Comparison of ENCODE assay signal across 12 cellular contexts in the genomic region with DNA sequence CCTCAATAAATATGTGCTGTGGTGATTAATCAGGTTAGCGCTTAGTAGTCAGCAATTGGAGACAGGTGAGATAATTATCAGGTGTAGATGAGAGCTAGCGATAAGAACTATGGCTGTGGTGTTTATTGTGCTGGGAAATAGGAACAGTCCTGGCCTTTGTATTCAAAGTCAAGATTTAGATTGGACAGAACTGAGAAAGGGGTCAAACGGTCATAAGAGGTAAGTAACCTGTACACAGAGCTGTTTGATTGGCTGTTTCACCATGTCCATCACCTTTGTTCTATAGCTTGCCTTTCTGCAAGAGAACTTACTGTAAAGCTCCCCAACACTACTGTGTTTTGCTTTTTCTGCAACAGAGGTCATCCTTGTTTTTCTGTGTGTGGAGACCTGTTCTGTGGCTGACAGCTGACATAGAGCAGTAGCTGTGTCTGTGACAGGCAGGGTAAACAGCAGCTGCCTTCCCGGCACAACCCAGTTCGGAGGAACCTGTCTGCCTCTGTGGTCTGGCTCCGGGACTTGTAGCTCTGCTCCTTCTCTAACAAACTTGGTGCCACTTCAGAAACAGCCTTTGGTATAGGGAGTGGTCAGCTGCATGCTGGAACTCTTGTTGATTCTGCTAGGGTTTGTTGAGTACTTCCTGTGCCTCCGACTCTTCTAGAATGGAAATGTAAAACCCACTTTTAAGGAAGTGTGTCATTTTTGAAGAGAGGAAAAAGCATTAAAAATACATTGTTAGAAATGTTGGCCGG. TPM values are rescaled to one million over a fixed set of nuclear protein-coding genes. Genes with fewer than 3 reads are reported as not detected.
DNase-seq lines count a peak whose midpoint lies in the region; ATAC-seq and TF ChIP-seq lines count a peak whose summit lies in the region.
"Had no signal": no experiment of that assay in that cellular context is flagged by ENCODE, and none has a peak within 500 bp of the region (broad histone marks: within the 10 kb centered on the region; RNA-seq: fewer than 3 reads in every experiment).

No MANE protein-coding gene starts in this region.

- H3F3A ChIP-seq in DOHH2 (ENCODE audit: control insufficient read depth, insufficient read depth), result peaks cover 4% of the 10 kb centered on the region; the same call in 1 of the 2 replicates

- DNase-seq in effector memory CD4-positive, alpha-beta T cell, result no peak
- DNase-seq in progenitor cell of endocrine pancreas (ENCODE audit: low spot score, unreplicated experiment) (no peak), osteocyte (ENCODE audit: extremely low spot score, unreplicated experiment) (no peak), lower leg skin (ENCODE audit: low spot score in 2 of 2) (no peak)
- DNase-seq: endodermal cell, NCI-H510A had no signal

- peaks cover 42% of the 10 kb centered on the region for H3K4me1 Mint-ChIP-seq in T-helper 1 cell treated with Interleukin-12 subunit alpha and Interleukin-12 subunit beta and Interleukin-4 antibody, amounts not matched to agents 30 μg/mL and 1 μg/mL, for 36 hours (ENCODE audit: low read depth)
- H3K4me1 Mint-ChIP-seq in progenitor cell of endocrine pancreas (ENCODE audit: low read depth) (peaks cover 13% of the 10 kb centered on the region), osteocyte (ENCODE audit: unreplicated experiment) (peaks cover 4% of the 10 kb centered on the region)

- ATAC-seq in GM21423 (IDR thresholded peaks at IDR 0.05; ENCODE audit: unreplicated experiment), result no peak
- ATAC-seq in GM21529 (IDR thresholded peaks at IDR 0.05; ENCODE audit: unreplicated experiment), result no peak

- H3K79me2 ChIP-seq in DOHH2 (ENCODE audit: control insufficient read depth, low read length), result peaks cover 15% of the 10 kb centered on the region

- no peaks in the 10 kb centered on the region for H3K27me3 Mint-ChIP-seq in T-helper 1 cell treated with Interleukin-12 subunit alpha and Interleukin-12 subunit beta and Interleukin-4 antibody, amounts not matched to agents 30 μg/mL and 1 μg/mL, for 36 hours (ENCODE audit: low read depth)
- H3K27me3 Mint-ChIP-seq in progenitor cell of endocrine pancreas, result no peaks in the 10 kb centered on the region
- H3K27me3 Mint-ChIP-seq in osteocyte (ENCODE audit: unreplicated experiment), result no peaks in the 10 kb centered on the region

- H3K4me3 ChIP-seq in DOHH2 (ENCODE audit: low read length) (0 out of 2 replicates have a peak overlapping the region, but pooled peaks have one; percentile 11), lower leg skin (ENCODE audit: low read depth, poor library complexity, severe bottlenecking) (no peak overlapping the region)
- H3K4me3 ChIP-seq in effector memory CD4-positive, alpha-beta T cell (ENCODE audit: insufficient read depth, low read depth, low read length, poor library complexity, severe bottlenecking), result peak overlapping the region; percentile 32

- H3K27ac ChIP-seq in DOHH2 (ENCODE audit: low read depth, low read length), result no peak overlapping the region
- H3K27ac ChIP-seq in effector memory CD4-positive, alpha-beta T cell (ENCODE audit: insufficient read depth, low read length, poor library complexity, severe bottlenecking), result peak overlapping the region; percentile 60

- peak overlapping the region; percentile 52 for H3K4me3 Mint-ChIP-seq in T-helper 1 cell treated with Interleukin-12 subunit alpha and Interleukin-12 subunit beta and Interleukin-4 antibody, amounts not matched to agents 30 μg/mL and 1 μg/mL, for 36 hours
- H3K4me3 Mint-ChIP-seq in progenitor cell of endocrine pancreas (ENCODE audit: low read depth), result no peak overlapping the region
- no peak overlapping the region for H3K4me3 Mint-ChIP-seq in osteocyte (ENCODE audit: unreplicated experiment)
- H3K4me3 Mint-ChIP-seq: endodermal cell had no signal

- peaks cover 5% of the 10 kb centered on the region for H3K36me3 Mint-ChIP-seq in T-helper 1 cell treated with Interleukin-12 subunit alpha and Interleukin-12 subunit beta and Interleukin-4 antibody, amounts not matched to agents 30 μg/mL and 1 μg/mL, for 36 hours (ENCODE audit: low read depth)
- peaks cover 4% of the 10 kb centered on the region for H3K36me3 Mint-ChIP-seq in progenitor cell of endocrine pancreas (ENCODE audit: insufficient read depth)
- no peaks in the 10 kb centered on the region for H3K36me3 Mint-ChIP-seq in osteocyte (ENCODE audit: unreplicated experiment)

- H3K27ac Mint-ChIP-seq in T-helper 1 cell treated with Interleukin-12 subunit alpha and Interleukin-12 subunit beta and Interleukin-4 antibody, amounts not matched to agents 30 μg/mL and 1 μg/mL, for 36 hours, result peak overlapping the region; percentile 91
- peak overlapping the region; percentile 50 for H3K27ac Mint-ChIP-seq in progenitor cell of endocrine pancreas
- no peak overlapping the region for H3K27ac Mint-ChIP-seq in osteocyte (ENCODE audit: unreplicated experiment)
- H3K27ac Mint-ChIP-seq: endodermal cell had no signal

- H3K36me3 ChIP-seq in DOHH2 (ENCODE audit: control insufficient read depth, low read length), result peaks cover 16% of the 10 kb centered on the region
- no peaks in the 10 kb centered on the region for H3K36me3 ChIP-seq in effector memory CD4-positive, alpha-beta T cell (ENCODE audit: control insufficient read depth, insufficient read depth, low read length)

- 62 to 64% methylated on average over 8 of the region's 8 CpGs for WGBS in lower leg skin, 2 donors

- H3K4me1 ChIP-seq in DOHH2 (ENCODE audit: control insufficient read depth, low read length), result peaks cover 18% of the 10 kb centered on the region
- H3K4me1 ChIP-seq in effector memory CD4-positive, alpha-beta T cell (ENCODE audit: control insufficient read depth, insufficient read depth, low read length, poor library complexity, severe bottlenecking), result peaks cover 24% of the 10 kb centered on the region

- H3K9me3 ChIP-seq in DOHH2 (ENCODE audit: control insufficient read depth, insufficient read depth, low read length), result no peaks in the 10 kb centered on the region
- no peaks in the 10 kb centered on the region for H3K9me3 ChIP-seq in effector memory CD4-positive, alpha-beta T cell (ENCODE audit: control insufficient read depth, low read length)

- TF ChIP-seq CTCF in DOHH2 (IDR thresholded peaks at IDR 0.05; ENCODE audit: low read depth, low read length, poor library complexity, severe bottlenecking) (no peak), progenitor cell of endocrine pancreas (IDR thresholded peaks at IDR 0.05; ENCODE audit: unreplicated experiment) (no peak), osteocyte (IDR thresholded peaks at IDR 0.05) (no peak), lower leg skin (IDR thresholded peaks at IDR 0.05) (no peak)

- H4K20me1 ChIP-seq in DOHH2 (ENCODE audit: control insufficient read depth, insufficient read depth, low read depth, low read length), result no peaks in the 10 kb centered on the region

- H3K9me3 Mint-ChIP-seq in T-helper 1 cell treated with Interleukin-12 subunit alpha and Interleukin-12 subunit beta and Interleukin-4 antibody, amounts not matched to agents 30 μg/mL and 1 μg/mL, for 36 hours, result no peaks in the 10 kb centered on the region
- H3K9me3 Mint-ChIP-seq in progenitor cell of endocrine pancreas (ENCODE audit: low read depth) (no peaks in the 10 kb centered on the region), osteocyte (ENCODE audit: unreplicated experiment) (no peaks in the 10 kb centered on the region)
- H3K9me3 Mint-ChIP-seq: endodermal cell had no signal

- no peak for TF ChIP-seq POLR2A in lower leg skin (IDR thresholded peaks at IDR 0.05)

- H3K27me3 ChIP-seq in DOHH2 (ENCODE audit: control insufficient read depth, low read length), result no peaks in the 10 kb centered on the region
- no peaks in the 10 kb centered on the region for H3K27me3 ChIP-seq in effector memory CD4-positive, alpha-beta T cell (replicated peaks; ENCODE audit: control insufficient read depth, insufficient read depth, low read length, poor library complexity, severe bottlenecking)

- no peaks in the 10 kb centered on the region for H3K9me2 ChIP-seq in DOHH2 (replicated peaks; ENCODE audit: control insufficient read depth, low read length)

- intact Hi-C loops in lower leg skin (cut with DNase I; ENCODE audit: low total_unique reads), result no loop called here

- peak overlapping the region; percentile 30; the same call in 1 of the 2 replicates for H3K4me2 ChIP-seq in DOHH2 (ENCODE audit: low read length)

RNA-seq across cellular contexts. Expression of gene CDC42, which starts 21.1 kb away (rescaled TPM):
- total RNA-seq in progenitor cell of endocrine pancreas (287 and 288 TPM in 2 replicates), osteocyte (214 and 216 TPM in 2 replicates), lower leg skin (100 to 1,000 TPM; 162 to 226 (median 203) TPM)

RNA-seq across cellular contexts. Expression of gene CELA3A, which starts 29.9 kb away (rescaled TPM):
- total RNA-seq in progenitor cell of endocrine pancreas (1.5 and 3.1 TPM in 2 replicates), osteocyte (not detected in 2 replicates), lower leg skin (not detected)
- total RNA-seq: Daoy, endodermal cell, kidney epithelial cell had no signal

RNA-seq across cellular contexts. Expression of gene CELA3B, which starts 54.6 kb away (rescaled TPM):
- total RNA-seq in progenitor cell of endocrine pancreas, result 0.58 TPM in 1 of 2 replicates, not detected in the other
- not detected in 2 replicates for total RNA-seq in osteocyte
- not detected for total RNA-seq in lower leg skin
- total RNA-seq: Daoy, endodermal cell, kidney epithelial cell had no signal
